18 cellular contexts compared by ENCODE assay signal in genomic region chr3:115475178-115476041, GRCh38.
DNase-seq lines count a peak whose midpoint lies in the region; ATAC-seq and TF ChIP-seq lines count a peak whose summit lies in the region.
"Had no signal": no experiment of that assay in that cellular context is flagged by ENCODE, and none has a peak within 500 bp of the region (broad histone marks: within the 10 kb centered on the region; RNA-seq: fewer than 3 reads in every experiment).

No MANE protein-coding gene starts in this region.

- ATAC-seq in HG03095 (IDR thresholded peaks at IDR 0.05; ENCODE audit: unreplicated experiment) (no peak), left colon (no peak)
- ATAC-seq: SK-N-SH treated with all-trans-retinoic acid at 6 μM for 48 hours had no signal

- peaks cover 14% of the 10 kb centered on the region for H3K4me1 ChIP-seq in neural progenitor cell
- no peaks in the 10 kb centered on the region for H3K4me1 ChIP-seq in GM23248 (ENCODE audit: insufficient read depth)

- H3K9me3 ChIP-seq in neural progenitor cell (ENCODE audit: low read depth) (no peaks in the 10 kb centered on the region), GM23248 (ENCODE audit: low read depth) (no peaks in the 10 kb centered on the region)

- no peaks in the 10 kb centered on the region for H3K9me2 ChIP-seq in GM23248 (ENCODE audit: insufficient read depth)

- H3K36me3 Mint-ChIP-seq in chondrocyte (ENCODE audit: low read depth) = no peaks in the 10 kb centered on the region
- H3K36me3 Mint-ChIP-seq in neural progenitor cell = no peaks in the 10 kb centered on the region
- H3K36me3 Mint-ChIP-seq: CD14-positive monocyte, IgD-negative memory B cell had no signal

- no peak for TF ChIP-seq CTCF in chondrocyte (IDR thresholded peaks at IDR 0.05)
- no peak for TF ChIP-seq CTCF in neural progenitor cell (IDR thresholded peaks at IDR 0.05)

- H3K27ac ChIP-seq in neural progenitor cell (no peak overlapping the region), GM23248 (no peak overlapping the region)
- H3K27ac ChIP-seq: HL-60 had no signal

- H3K36me3 ChIP-seq in neural progenitor cell (no peaks in the 10 kb centered on the region), GM23248 (ENCODE audit: low read depth) (no peaks in the 10 kb centered on the region)

- no peaks in the 10 kb centered on the region for H3K9me3 Mint-ChIP-seq in chondrocyte (ENCODE audit: low read depth)
- no peaks in the 10 kb centered on the region for H3K9me3 Mint-ChIP-seq in neural progenitor cell
- H3K9me3 Mint-ChIP-seq: IgD-negative memory B cell had no signal

- H3K4me3 ChIP-seq in neural progenitor cell (no peak overlapping the region), GM23248 (no peak overlapping the region)

- intact Hi-C loops in left colon (cut with DNase I, micrococcal nuclease) = no loop called here

- H3F3A ChIP-seq in neural progenitor cell (ENCODE audit: low read depth) = no peaks in the 10 kb centered on the region
- H3F3A ChIP-seq in GM23248 (ENCODE audit: insufficient read depth) = no peaks in the 10 kb centered on the region

- H3K4me1 Mint-ChIP-seq in chondrocyte (ENCODE audit: low read depth) = no peaks in the 10 kb centered on the region
- H3K4me1 Mint-ChIP-seq in neural progenitor cell = peaks cover 12% of the 10 kb centered on the region
- H3K4me1 Mint-ChIP-seq: CD14-positive monocyte had no signal

- H3K4me3 Mint-ChIP-seq in chondrocyte (ENCODE audit: unreplicated experiment) (no peak overlapping the region), neural progenitor cell (no peak overlapping the region)
- H3K4me3 Mint-ChIP-seq: CD14-positive monocyte, IgD-negative memory B cell had no signal

- H3K79me2 ChIP-seq in neural progenitor cell (ENCODE audit: low read depth) = no peaks in the 10 kb centered on the region
- no peaks in the 10 kb centered on the region for H3K79me2 ChIP-seq in GM23248 (ENCODE audit: insufficient read depth)

- DNase-seq in G401 (ENCODE audit: low spot score) = peak; percentile 69
- peak; percentile 64 to 72 for DNase-seq in NCI-H526 (lab: John Stamatoyannopoulos, UW)
- DNase-seq in chondrocyte (ENCODE audit: low spot score) = peak; percentile 37
- peak; percentile 31 for DNase-seq in neural progenitor cell (ENCODE audit: low spot score)
- DNase-seq in HK-2 (ENCODE audit: unreplicated experiment) = no peak
- no peak for DNase-seq in GM23248
- DNase-seq in left colon = no peak
- DNase-seq: AML-193, COR-L47, H7, NCI-H1105 treated with DMSO at 0.1 percent for 48 hours, NCI-H187, NCI-H82 had no signal

- WGBS in GM23248 (ENCODE audit: low coverage in 1 of 2, low lambda C conversion rate in 2 of 2, missing lambda C conversion rate in 2 of 2), 2 experiments = 62 to 66% methylated on average over 9 of the region's 9 CpGs

- no peak overlapping the region for H3K9ac ChIP-seq in neural progenitor cell
- no peak overlapping the region for H3K9ac ChIP-seq in GM23248

- in situ Hi-C loops in G401 (cut with HindIII; ENCODE audit: low sequenced_read_pairs) = no loop called here
- in situ Hi-C loops in GM23248 (cut with MboI) = no loop called here

- no peaks in the 10 kb centered on the region for H3K27me3 Mint-ChIP-seq in chondrocyte (ENCODE audit: low read depth)
- H3K27me3 Mint-ChIP-seq in neural progenitor cell (ENCODE audit: insufficient read depth, low read depth) = peaks cover 2% of the 10 kb centered on the region

- H3K27ac Mint-ChIP-seq in chondrocyte (ENCODE audit: unreplicated experiment) = no peak overlapping the region
- peak overlapping the region; percentile 3 for H3K27ac Mint-ChIP-seq in neural progenitor cell
- H3K27ac Mint-ChIP-seq: CD14-positive monocyte, IgD-negative memory B cell had no signal

- H3K27me3 ChIP-seq in neural progenitor cell (no peaks in the 10 kb centered on the region), GM23248 (replicated peaks; ENCODE audit: insufficient read depth) (no peaks in the 10 kb centered on the region)

- peak overlapping the region; percentile 49 for H3K4me2 ChIP-seq in neural progenitor cell
- H3K4me2 ChIP-seq in GM23248 (ENCODE audit: unreplicated experiment) = no peak overlapping the region

- H4K20me1 ChIP-seq in neural progenitor cell (ENCODE audit: low read depth) = no peaks in the 10 kb centered on the region
- H4K20me1 ChIP-seq in GM23248 (ENCODE audit: insufficient read depth) = no peaks in the 10 kb centered on the region

- H2AFZ ChIP-seq in neural progenitor cell (replicated peaks) = no peak overlapping the region
- no peak overlapping the region for H2AFZ ChIP-seq in GM23248

Comparison
In these comparisons a context has a peak if more than half of its experiments do, and no peak if none do; other contexts are left out.
1. DNase-seq: peak in G401 (single experiment), NCI-H526 (2 of 2), chondrocyte (single experiment) and neural progenitor cell (single experiment); none in HK-2 (single experiment), GM23248 (single experiment) and left colon (0 of 2).